Comparison of ENCODE assay signal across 15 cellular contexts in genomic region chr14:72776701-72777255, GRCh38.
DNase-seq lines count a peak whose midpoint lies in the region; ATAC-seq, FAIRE-seq and TF ChIP-seq lines count a peak whose summit lies in the region.
"Had no signal": no experiment of that assay in that cellular context is flagged by ENCODE, and none has a peak within 500 bp of the region (broad histone marks: within the 10 kb centered on the region; RNA-seq: fewer than 3 reads in every experiment).

No MANE protein-coding gene starts in this region.

- H3K4me3 Mint-ChIP-seq in Caco-2 (ENCODE audit: unreplicated experiment): peak overlapping the region; percentile 51
- H3K4me3 Mint-ChIP-seq: activated CD8-positive, alpha-beta T cell treated with anti-CD3 and anti-CD28 coated beads, Interleukin-2, amount 10 ng/mL, durations not matched to agents 7 days and 5 days had no signal

- TF ChIP-seq CTCF in Caco-2 (IDR thresholded peaks at IDR 0.05; ENCODE audit: insufficient read depth in 1 of 2, low read depth in 1 of 2, low read length in 1 of 2, severe bottlenecking in 1 of 2, unreplicated experiment in 1 of 2) (no peak), pancreas (IDR thresholded peaks at IDR 0.05) (no peak)

- H3K9me3 ChIP-seq in Caco-2: peaks cover 13% of the 10 kb centered on the region
- no peaks in the 10 kb centered on the region for H3K9me3 ChIP-seq in pancreas

- POLR2A ChIA-PET in Caco-2 (lab: Charles Lee): no interaction called here

- H3K4me3 ChIP-seq in Caco-2 (ENCODE audit: low read depth, low read length) (no peak overlapping the region), pancreas (no peak overlapping the region)
- H3K4me3 ChIP-seq: SK-N-MC had no signal

- no peaks in the 10 kb centered on the region for H3K36me3 ChIP-seq in Caco-2 (ENCODE audit: control insufficient read depth, insufficient read depth, low read length)
- no peaks in the 10 kb centered on the region for H3K36me3 ChIP-seq in pancreas

- no peak for FAIRE-seq in pancreas (lab: Jason Lieb, UNC)
- FAIRE-seq: colon had no signal

- H3K4me1 ChIP-seq in Caco-2 (peaks cover 42% of the 10 kb centered on the region), pancreas (no peaks in the 10 kb centered on the region)

- 38 to 40% methylated on average over 8 of the region's 8 CpGs for WGBS in pancreas, 2 donors

- peaks cover 24% of the 10 kb centered on the region for H3K9me3 Mint-ChIP-seq in Caco-2 (ENCODE audit: unreplicated experiment)

- peak; percentile 71 to 83 for DNase-seq in Caco-2
- peak; percentile 5 for DNase-seq in OCI-M1 (lab: John Stamatoyannopoulos, UW)
- peak; percentile 23 to 30 for DNase-seq in left colon
- DNase-seq in pancreas: no peak
- DNase-seq in HK-2 (ENCODE audit: unreplicated experiment): no peak
- no peak for DNase-seq in activated effector memory CD4-positive, alpha-beta T cell treated with anti-CD3 and anti-CD28 coated beads, Interleukin-2, amount 50 U/mL, for 16 hours
- DNase-seq: activated CD8-positive, alpha-beta T cell treated with anti-CD3 and anti-CD28 coated beads, Interleukin-2, amount 10 ng/mL, durations not matched to agents 7 days and 5 days; aorta; NCI-H1930; NCI-H510A treated with DMSO at 0.1 percent for 48 hours had no signal

- peaks cover 33% of the 10 kb centered on the region for H3K4me1 Mint-ChIP-seq in Caco-2 (ENCODE audit: low read depth, unreplicated experiment)

- no peak overlapping the region for H3K27ac ChIP-seq in pancreas
- H3K27ac ChIP-seq: SK-N-MC had no signal

- peak overlapping the region; percentile 80 for H3K27ac Mint-ChIP-seq in Caco-2 (ENCODE audit: unreplicated experiment)
- H3K27ac Mint-ChIP-seq: activated CD8-positive, alpha-beta T cell treated with anti-CD3 and anti-CD28 coated beads, Interleukin-2, amount 10 ng/mL, durations not matched to agents 7 days and 5 days; activated T-helper 2 cell treated with anti-CD3 and anti-CD28 coated beads, Interferon-gamma antibody, Interleukin-2, Interleukin-4, amounts not matched to agents 10 μg/mL and 5 μg/mL and 100 μg/mL, durations not matched to agents 14 hours and 24 hours and 36 hours; progenitor cell of endocrine pancreas had no signal

- CTCF ChIA-PET in Caco-2 (lab: Charles Lee): interaction anchor here (0.6 to 0.8 kb wide), 2 partner anchors 21 to 131 kb away, joined by 3 to 5 read pairs; no protein-coding TSS in a partner anchor

- H3K36me3 Mint-ChIP-seq in Caco-2 (ENCODE audit: insufficient read depth, unreplicated experiment): no peaks in the 10 kb centered on the region

- intact Hi-C loops in Caco-2 (cut with micrococcal nuclease; ENCODE audit: unreplicated experiment) (no loop called here), left colon (cut with DNase I, micrococcal nuclease) (no loop called here), pancreas (cut with DNase I) (no loop called here)

- ATAC-seq in left colon: peak; percentile 78
- ATAC-seq in pancreas: peak in 3 of 4 donors; percentile 38 to 60 (median 47)
- no peak for ATAC-seq in HG02970 (IDR thresholded peaks at IDR 0.05; ENCODE audit: low FRiP score, unreplicated experiment)
- ATAC-seq: activated CD8-positive, alpha-beta T cell treated with anti-CD3 and anti-CD28 coated beads, Interleukin-2, amount 10 ng/mL, durations not matched to agents 7 days and 5 days had no signal

- H3K27me3 ChIP-seq in Caco-2 (replicated peaks; ENCODE audit: control insufficient read depth, insufficient read depth, low read length): no peaks in the 10 kb centered on the region
- no peaks in the 10 kb centered on the region for H3K27me3 ChIP-seq in pancreas

- BruUV-seq in Caco-2 (replicated peaks; lab: Mats Ljungman, UMichigan): no TSS peak

- no peaks in the 10 kb centered on the region for H3K27me3 Mint-ChIP-seq in Caco-2 (ENCODE audit: insufficient read depth, unreplicated experiment)

Comparison
In these comparisons a context has a peak if more than half of its experiments do, and no peak if none do; other contexts are left out.
1. DNase-seq: peak in Caco-2 (2 of 2), OCI-M1 (single experiment) and left colon (2 of 2); none in pancreas (0 of 6), HK-2 (single experiment) and activated effector memory CD4-positive, alpha-beta T cell treated with anti-CD3 and anti-CD28 coated beads, Interleukin-2, amount 50 U/mL, for 16 hours (single experiment).